24 cellular contexts compared by ENCODE assay signal in genomic region chr9:33230756-33231691, GRCh38. TPM values are rescaled to one million over a fixed set of nuclear protein-coding genes. Genes with fewer than 3 reads are reported as not detected.
DNase-seq lines count a peak whose midpoint lies in the region; ATAC-seq and TF ChIP-seq lines count a peak whose summit lies in the region.
"Had no signal": no experiment of that assay in that cellular context is flagged by ENCODE, and none has a peak within 500 bp of the region (broad histone marks: within the 10 kb centered on the region; RNA-seq: fewer than 3 reads in every experiment).

No MANE protein-coding gene starts in this region.

- TF ChIP-seq CTCF in RWPE2 (IDR thresholded peaks at IDR 0.05; ENCODE audit: poor library complexity, severe bottlenecking), result no peak
- TF ChIP-seq CTCF in foreskin keratinocyte (conservative IDR thresholded peaks at IDR 0.05), result no peak
- no peak for TF ChIP-seq CTCF in type B pancreatic cell (conservative IDR thresholded peaks at IDR 0.05)

- H3K4me3 ChIP-seq in RWPE2 (ENCODE audit: severe bottlenecking), result no peak overlapping the region
- H3K4me3 ChIP-seq: heart right ventricle, pancreas, SJCRH30, uterus had no signal

- H3K36me3 ChIP-seq in RWPE2 (ENCODE audit: low read depth), result no peaks in the 10 kb centered on the region
- H3K36me3 ChIP-seq: heart right ventricle, pancreas, SJCRH30, uterus had no signal

- no peak for ATAC-seq in RWPE2 (ENCODE audit: low read depth)
- ATAC-seq in foreskin keratinocyte, result no peak
- ATAC-seq: CD8-positive, alpha-beta T cell; heart right ventricle; left ventricle myocardium superior; natural killer cell treated with Interleukin-12 subunit alpha and Interleukin-12 subunit beta and Interleukin-15 and Interleukin-18, amount 100 ng/mL, for 72 hours; pancreas; sciatic nerve had no signal

- H3K27me3 Mint-ChIP-seq in type B pancreatic cell, result peaks cover 21% of the 10 kb centered on the region
- H3K27me3 Mint-ChIP-seq: activated naive CD8-positive, alpha-beta T cell had no signal

- DNase-seq in H4 (ENCODE audit: low spot score) (peak; percentile 78), RWPE2 (ENCODE audit: low spot score) (no peak), foreskin keratinocyte (peak in 1 of 2 donors; percentile 82), type B pancreatic cell (ENCODE audit: extremely low spot score, unreplicated experiment) (no peak), NCI-H748 treated with DMSO at 0.1 percent for 48 hours (lab: John Stamatoyannopoulos, UW) (no peak), caudate nucleus (lab: John Stamatoyannopoulos, UW) (no peak)
- DNase-seq in activated CD4-positive, alpha-beta T cell treated with anti-CD3 and anti-CD28 coated beads, Interleukin-2, amount 50 U/mL, for 4 hours, result no peak
- DNase-seq: activated CD4-positive, alpha-beta T cell treated with anti-CD3 and anti-CD28 coated beads, Interleukin-2, amount 10 ng/mL, durations not matched to agents 24 days and 14 days; AML-193; CD8-positive, alpha-beta T cell; heart right ventricle; Karpas-422; left ventricle myocardium superior; NCI-H1092 treated with DMSO at 0.1 percent for 48 hours; NCI-H2029; NCI-H345; pancreas; SJCRH30; T-helper 2 cell; uterus had no signal

- H3K27ac ChIP-seq in RWPE2 (ENCODE audit: poor library complexity, severe bottlenecking), result peak overlapping the region; percentile 79
- H3K27ac ChIP-seq in foreskin keratinocyte, result peak overlapping the region; percentile 95
- no peak overlapping the region for H3K27ac ChIP-seq in caudate nucleus (ENCODE audit: low read depth, low read length)
- H3K27ac ChIP-seq: heart right ventricle, pancreas, SJCRH30, uterus, VCaP had no signal

- H3K4me1 Mint-ChIP-seq in type B pancreatic cell (ENCODE audit: unreplicated experiment), result no peaks in the 10 kb centered on the region

- H3K9me3 ChIP-seq in RWPE2 (ENCODE audit: severe bottlenecking), result no peaks in the 10 kb centered on the region
- H3K9me3 ChIP-seq: heart right ventricle, pancreas, SJCRH30, uterus had no signal

- H3K27me3 ChIP-seq in RWPE2 (ENCODE audit: insufficient read depth, poor library complexity, severe bottlenecking) (no peaks in the 10 kb centered on the region), foreskin keratinocyte (no peaks in the 10 kb centered on the region)
- H3K27me3 ChIP-seq: heart right ventricle, pancreas, SJCRH30, uterus had no signal

- peak overlapping the region; percentile 88 for H3K27ac Mint-ChIP-seq in type B pancreatic cell
- H3K27ac Mint-ChIP-seq: activated CD4-positive, alpha-beta T cell treated with anti-CD3 and anti-CD28 coated beads, Interleukin-2, amount 10 ng/mL, durations not matched to agents 24 days and 14 days; activated naive CD8-positive, alpha-beta T cell; CD8-positive, alpha-beta T cell; natural killer cell treated with Interleukin-12 subunit alpha and Interleukin-12 subunit beta and Interleukin-15 and Interleukin-18, amount 100 ng/mL, for 72 hours had no signal

- H3K36me3 Mint-ChIP-seq in type B pancreatic cell, result no peaks in the 10 kb centered on the region
- H3K36me3 Mint-ChIP-seq: activated naive CD8-positive, alpha-beta T cell; CD8-positive, alpha-beta T cell; natural killer cell treated with Interleukin-12 subunit alpha and Interleukin-12 subunit beta and Interleukin-15 and Interleukin-18, amount 100 ng/mL, for 72 hours had no signal

- H3K4me1 ChIP-seq in RWPE2 (ENCODE audit: insufficient read depth, poor library complexity, severe bottlenecking) (peaks cover 50% of the 10 kb centered on the region), foreskin keratinocyte (peaks cover 36% of the 10 kb centered on the region)
- H3K4me1 ChIP-seq: SJCRH30, uterus had no signal

- H3K4me3 Mint-ChIP-seq in type B pancreatic cell, result peak overlapping the region; percentile 22
- H3K4me3 Mint-ChIP-seq: activated CD4-positive, alpha-beta T cell treated with anti-CD3 and anti-CD28 coated beads, Interleukin-2, amount 10 ng/mL, durations not matched to agents 24 days and 14 days; activated naive CD8-positive, alpha-beta T cell; CD8-positive, alpha-beta T cell; natural killer cell treated with Interleukin-12 subunit alpha and Interleukin-12 subunit beta and Interleukin-15 and Interleukin-18, amount 100 ng/mL, for 72 hours had no signal

- H3K9me3 Mint-ChIP-seq in type B pancreatic cell, result no peaks in the 10 kb centered on the region
- H3K9me3 Mint-ChIP-seq: activated CD4-positive, alpha-beta T cell treated with anti-CD3 and anti-CD28 coated beads, Interleukin-2, amount 10 ng/mL, durations not matched to agents 24 days and 14 days; CD8-positive, alpha-beta T cell; natural killer cell treated with Interleukin-12 subunit alpha and Interleukin-12 subunit beta and Interleukin-15 and Interleukin-18, amount 100 ng/mL, for 72 hours had no signal

RNA-seq across cellular contexts. Expression of gene SPINK4, which starts 8.9 kb away (rescaled TPM):
- 4.5 TPM in 1 of 2 replicates, not detected in the other for total RNA-seq in H4 (2014; rRNA removed; shearing (Covaris generic))
- total RNA-seq in foreskin keratinocyte, result not detected in 2 replicates
- polyA plus RNA-seq in foreskin keratinocyte, result not detected in 2 replicates
- total RNA-seq in type B pancreatic cell (ENCODE audit: low replicate concordance), result not detected in 2 replicates
- total RNA-seq: activated CD4-positive, alpha-beta T cell treated with anti-CD3 and anti-CD28 coated beads, Interleukin-2, amount 10 ng/mL, durations not matched to agents 24 days and 14 days; CD8-positive, alpha-beta T cell; heart right ventricle; left ventricle myocardium superior; natural killer cell treated with Interleukin-12 subunit alpha and Interleukin-12 subunit beta and Interleukin-15 and Interleukin-18, amount 100 ng/mL, for 72 hours; sciatic nerve; SJCRH30; uterus had no signal
- polyA plus RNA-seq: heart right ventricle had no signal

RNA-seq across cellular contexts. Expression of gene BAG1, which starts 33.5 kb away (rescaled TPM):
- total RNA-seq in H4 (2014; rRNA removed; shearing (Covaris generic)), result 58.8 and 67.4 TPM in 2 replicates
- total RNA-seq in foreskin keratinocyte (29.6 and 33.5 TPM in 2 replicates), type B pancreatic cell (ENCODE audit: low replicate concordance) (92.6 and 113 TPM in 2 replicates)
- 32.5 and 40.6 TPM in 2 replicates for polyA plus RNA-seq in foreskin keratinocyte

RNA-seq across cellular contexts. Expression of gene CHMP5, which starts 33.8 kb away (rescaled TPM):
- 129 and 164 TPM in 2 replicates for total RNA-seq in H4 (2014; rRNA removed; shearing (Covaris generic))
- total RNA-seq in foreskin keratinocyte (86.7 and 94.8 TPM in 2 replicates), type B pancreatic cell (ENCODE audit: low replicate concordance) (51.4 and 53.7 TPM in 2 replicates)
- 77.4 and 77.7 TPM in 2 replicates for polyA plus RNA-seq in foreskin keratinocyte

RNA-seq across cellular contexts. Expression of gene NFX1, which starts 59.3 kb away (rescaled TPM):
- total RNA-seq in H4 (2014; rRNA removed; shearing (Covaris generic)), result 15.2 and 19.8 TPM in 2 replicates
- total RNA-seq in foreskin keratinocyte (27.5 and 27.9 TPM in 2 replicates), type B pancreatic cell (ENCODE audit: low replicate concordance) (34.1 and 36.4 TPM in 2 replicates)
- polyA plus RNA-seq in foreskin keratinocyte, result 9.7 and 11.8 TPM in 2 replicates
